24 cellular contexts compared by ENCODE assay signal in the genomic region with DNA sequence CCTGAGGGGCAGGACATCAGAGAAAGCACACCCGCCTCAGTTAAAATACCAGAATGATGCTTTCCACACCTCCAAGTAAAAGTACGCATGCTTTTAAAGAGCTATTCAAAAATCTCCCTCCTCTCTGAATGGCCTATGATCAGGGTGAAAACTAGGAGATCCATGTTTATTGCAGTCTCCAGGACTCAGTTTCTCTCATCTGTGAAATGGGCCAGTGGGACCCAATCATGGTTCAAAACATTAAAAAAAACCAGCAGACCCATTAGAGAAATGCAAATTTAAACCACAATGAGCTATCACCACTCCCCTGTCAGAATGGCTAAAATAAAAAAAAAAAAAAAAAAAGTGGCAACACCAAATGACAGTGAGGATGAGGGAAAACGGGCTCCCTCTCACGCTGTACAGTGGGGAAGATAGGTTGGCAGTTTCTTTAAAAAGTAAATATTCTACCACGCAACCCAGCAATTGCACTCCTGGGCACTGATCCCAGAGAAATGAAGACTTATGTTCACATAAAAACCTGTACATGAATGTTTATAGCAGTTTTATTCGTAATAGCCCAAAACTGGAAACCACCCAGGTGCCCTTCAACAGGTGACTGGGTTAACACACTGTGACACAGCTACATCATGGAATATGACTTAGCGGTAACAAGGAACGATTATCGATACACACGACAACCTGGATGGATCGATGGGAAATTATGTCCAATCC.
"Had no signal": no experiment of that assay in that cellular context is flagged by ENCODE, and none has a peak within 500 bp of the region (broad histone marks: within the 10 kb centered on the region; RNA-seq: fewer than 3 reads in every experiment).

No MANE protein-coding gene starts in this region.

- H3K4me3 Mint-ChIP-seq: memory B cell; naive B cell; nephron progenitor cell; stimulated activated effector memory CD8-positive, alpha-beta T cell treated with anti-CD3 and anti-CD28 coated beads, Interleukin-12 subunit alpha, Interleukin-12 subunit beta, amount 100 ng/mL, for 72 hours had no signal

- H3K27ac Mint-ChIP-seq: memory B cell; nephron progenitor cell; stimulated activated effector memory CD8-positive, alpha-beta T cell treated with anti-CD3 and anti-CD28 coated beads, Interleukin-12 subunit alpha, Interleukin-12 subunit beta, amount 100 ng/mL, for 72 hours had no signal

- H3K4me3 ChIP-seq: colonic mucosa, esophagus squamous epithelium, gastroesophageal sphincter, left ventricle myocardium inferior, lower lobe of right lung, ovary, suprapubic skin, thyroid gland, upper lobe of left lung, vagina had no signal

- H3K9me3 ChIP-seq: colonic mucosa, esophagus squamous epithelium, gastroesophageal sphincter, left ventricle myocardium inferior, lower lobe of right lung, ovary, suprapubic skin, thyroid gland, upper lobe of left lung, vagina had no signal

- H3K27ac ChIP-seq: colonic mucosa, esophagus squamous epithelium, gastroesophageal sphincter, left ventricle myocardium inferior, lower lobe of right lung, ovary, suprapubic skin, thyroid gland, upper lobe of left lung, vagina had no signal

- H3K9me3 Mint-ChIP-seq: nephron progenitor cell; stimulated activated effector memory CD8-positive, alpha-beta T cell treated with anti-CD3 and anti-CD28 coated beads, Interleukin-12 subunit alpha, Interleukin-12 subunit beta, amount 100 ng/mL, for 72 hours had no signal

- ATAC-seq: gastroesophageal sphincter; lower lobe of right lung; right cardiac atrium; stimulated activated effector memory CD8-positive, alpha-beta T cell treated with anti-CD3 and anti-CD28 coated beads, Interleukin-12 subunit alpha, Interleukin-12 subunit beta, amount 100 ng/mL, for 72 hours; stimulated activated naive CD8-positive, alpha-beta T cell treated with anti-CD3 and anti-CD28 coated beads, Interleukin-15, Interleukin-2, amounts not matched to agents 100 U/mL and 50 U/mL, for 24 hours had no signal

- H3K36me3 Mint-ChIP-seq: memory B cell; naive B cell; stimulated activated effector memory CD8-positive, alpha-beta T cell treated with anti-CD3 and anti-CD28 coated beads, Interleukin-12 subunit alpha, Interleukin-12 subunit beta, amount 100 ng/mL, for 72 hours had no signal

- H3K4me1 ChIP-seq: colonic mucosa, left ventricle myocardium inferior, lower lobe of right lung, thyroid gland, upper lobe of left lung, vagina had no signal

- DNase-seq: colonic mucosa; dermis blood vessel endothelial cell; esophagus squamous epithelium; foreskin fibroblast; glutamatergic neuron; islet precursor cell; left ventricle myocardium inferior; lower lobe of right lung; midbrain; naive B cell; nephron progenitor cell; nucleus accumbens; ovary; right cardiac atrium; stimulated activated CD4-positive, alpha-beta T cell treated with anti-CD3 and anti-CD28 coated beads, Interleukin-4, amount 100 ng/mL, for 1 hour; stimulated activated CD8-positive, alpha-beta memory T cell treated with anti-CD3 and anti-CD28 coated beads, Interleukin-4, amount 100 ng/mL, for 48 hours; stimulated activated naive CD8-positive, alpha-beta T cell treated with anti-CD3 and anti-CD28 coated beads, Interleukin-15, Interleukin-2, amounts not matched to agents 100 U/mL and 50 U/mL, for 24 hours; thyroid gland; upper lobe of left lung had no signal

- H3K4me1 Mint-ChIP-seq: memory B cell; naive B cell; stimulated activated effector memory CD8-positive, alpha-beta T cell treated with anti-CD3 and anti-CD28 coated beads, Interleukin-12 subunit alpha, Interleukin-12 subunit beta, amount 100 ng/mL, for 72 hours had no signal

- H3K27me3 ChIP-seq: colonic mucosa, ovary, suprapubic skin, thyroid gland, upper lobe of left lung, vagina had no signal

- H3K36me3 ChIP-seq: colonic mucosa, esophagus squamous epithelium, gastroesophageal sphincter, left ventricle myocardium inferior, lower lobe of right lung, ovary, suprapubic skin, thyroid gland, upper lobe of left lung, vagina had no signal
